ENCODE assay signal across 1 cellular context in genomic region chr5:147754372-147755122, GRCh38.
TF ChIP-seq lines count a peak whose summit lies in the region.

No MANE protein-coding gene starts in this region.

TF ChIP-seq in HEK293, 187 proteins besides CTCF, POLR2A, EP300 and RAD21 (continued from another document):
- TF ChIP-seq ZNF621 (tag by site-specific recombination; IDR thresholded peaks at IDR 0.05) (no peak), ZBTB48 (tag by site-specific recombination; IDR thresholded peaks at IDR 0.05) (no peak), ZNF19 (tag by site-specific recombination; IDR thresholded peaks at IDR 0.05; ENCODE audit: low read depth) (no peak), ZSCAN5A (tag by site-specific recombination; IDR thresholded peaks at IDR 0.05) (no peak), PRDM2 (tag by site-specific recombination; IDR thresholded peaks at IDR 0.05; ENCODE audit: borderline replicate concordance) (no peak), ZBTB20 (tag by site-specific recombination; IDR thresholded peaks at IDR 0.05) (0 out of 2 replicates have a peak, but pooled peaks have one; percentile 4), ZBTB17 (tag by site-specific recombination; IDR thresholded peaks at IDR 0.05) (0 out of 2 replicates have a peak, but pooled peaks have one; percentile 18), PRDM6 (tag by site-specific recombination; IDR thresholded peaks at IDR 0.05) (peak; percentile 31; the same call in 1 of the 2 replicates), HOXA7 (CRISPR knock-in tag; IDR thresholded peaks at IDR 0.05; ENCODE audit: borderline replicate concordance) (no peak), ZNF350 (tag by site-specific recombination; IDR thresholded peaks at IDR 0.05) (no peak)
